1 cellular context compared by ENCODE assay signal in genomic region chr1:154324669-154325582, GRCh38.
TF ChIP-seq lines count a peak whose summit lies in the region.

TSS of gene ATP8B2 (plus strand) at chr1:154325525. CDS start at chr1:154328142, 2,617 bp downstream.

TF ChIP-seq in K562, 482 proteins besides CTCF, POLR2A, EP300 and RAD21 (continued from another document and continues in another):
- peak; percentile 93 for TF ChIP-seq VEZF1 (CRISPR knock-in tag; IDR thresholded peaks at IDR 0.05)
- peak; percentile 34; the same call in 1 of the 2 replicates for TF ChIP-seq BHLHE40 (IDR thresholded peaks at IDR 0.05; ENCODE audit: low read length)
- no peak for TF ChIP-seq CGGBP1 (CRISPR knock-in tag; IDR thresholded peaks at IDR 0.05)
- no peak for TF ChIP-seq GMEB1 (CRISPR knock-in tag; IDR thresholded peaks at IDR 0.05)
- no peak for TF ChIP-seq ATF2 (CRISPR knock-in tag; IDR thresholded peaks at IDR 0.05)
- 0 out of 2 replicates have a peak, but pooled peaks have one; percentile 19 for TF ChIP-seq SMARCA4 (IDR thresholded peaks at IDR 0.05)
- no peak for TF ChIP-seq THRAP3 (IDR thresholded peaks at IDR 0.05; ENCODE audit: borderline replicate concordance)
- no peak for TF ChIP-seq ZNF785 (CRISPR knock-in tag; IDR thresholded peaks at IDR 0.05)
- TF ChIP-seq THAP7 (CRISPR knock-in tag; IDR thresholded peaks at IDR 0.05), result no peak
- TF ChIP-seq ZNF263 (CRISPR knock-in tag; IDR thresholded peaks at IDR 0.05; ENCODE audit: borderline replicate concordance), result 0 out of 2 replicates have a peak, but pooled peaks have one; percentile 49
- no peak for TF ChIP-seq SMARCA5 (IDR thresholded peaks at IDR 0.05)
- no peak for TF ChIP-seq PPARD (CRISPR knock-in tag; IDR thresholded peaks at IDR 0.05)
- TF ChIP-seq POLR2AphosphoS5 (IDR thresholded peaks at IDR 0.05; ENCODE audit: control insufficient read depth, insufficient read depth, low read depth, low read length), result no peak
- TF ChIP-seq TRIM25 (IDR thresholded peaks at IDR 0.05; ENCODE audit: borderline replicate concordance), result no peak
- TF ChIP-seq NELFE (IDR thresholded peaks at IDR 0.05; ENCODE audit: insufficient read depth, insufficient read length), result no peak
- TF ChIP-seq RUNX1 (IDR thresholded peaks at IDR 0.05; ENCODE audit: low read depth), result no peak
- TF ChIP-seq FOXK1 (CRISPR knock-in tag; IDR thresholded peaks at IDR 0.05; ENCODE audit: borderline replicate concordance), result no peak
- TF ChIP-seq CXXC5 (CRISPR knock-in tag; IDR thresholded peaks at IDR 0.05), result peak; percentile 32; the same call in 1 of the 2 replicates
- TF ChIP-seq CHD1 (IDR thresholded peaks at IDR 0.05; ENCODE audit: low read length), result peak; percentile 63
- TF ChIP-seq FOXM1 (IDR thresholded peaks at IDR 0.05; ENCODE audit: low read depth), result no peak
- no peak for TF ChIP-seq FOXM1 (CRISPR knock-in tag; IDR thresholded peaks at IDR 0.05; ENCODE audit: low read depth)
- TF ChIP-seq ZNF644 (tag; IDR thresholded peaks at IDR 0.05; ENCODE audit: low read depth), result no peak
- TF ChIP-seq MTA1 (IDR thresholded peaks at IDR 0.05; ENCODE audit: borderline replicate concordance), result peak; percentile 61; the same call in 1 of the 2 replicates
- no peak for TF ChIP-seq ZBTB8A (IDR thresholded peaks at IDR 0.05; ENCODE audit: partially characterized antibody)
- TF ChIP-seq CREB5 (CRISPR knock-in tag; IDR thresholded peaks at IDR 0.05), result no peak
- TF ChIP-seq HDAC2 (IDR thresholded peaks at IDR 0.05), result 0 out of 2 replicates have a peak, but pooled peaks have one; percentile 65
- no peak for TF ChIP-seq SNAPC5 (CRISPR knock-in tag; IDR thresholded peaks at IDR 0.05)
- TF ChIP-seq MNT (conservative IDR thresholded peaks at IDR 0.05), result peak in 1 of 2 experiments; percentile 54; a peak in 1 of 4 replicates
- TF ChIP-seq KDM1A (IDR thresholded peaks at IDR 0.05), result peak in 1 of 2 experiments; percentile 56; a peak in 1 of 4 replicates
- TF ChIP-seq GABPA (tag; conservative IDR thresholded peaks at IDR 0.05; ENCODE audit: low read depth), result peak; percentile 92
- TF ChIP-seq TEAD2 (tag; IDR thresholded peaks at IDR 0.05), result peak; percentile 47; the same call in 1 of the 2 replicates
- TF ChIP-seq ESRRA (IDR thresholded peaks at IDR 0.05; ENCODE audit: borderline replicate concordance, low read depth), result peak; percentile 56; the same call in 1 of the 2 replicates
- peak; percentile 18; the same call in 1 of the 2 replicates for TF ChIP-seq BCOR (IDR thresholded peaks at IDR 0.05)
- no peak for TF ChIP-seq CEBPB (tag; IDR thresholded peaks at IDR 0.05)
- TF ChIP-seq CBFA2T2 (conservative IDR thresholded peaks at IDR 0.05), result no peak
- no peak for TF ChIP-seq DACH1 (IDR thresholded peaks at IDR 0.05; ENCODE audit: partially characterized antibody)
- TF ChIP-seq GATAD2A (IDR thresholded peaks at IDR 0.05), result peak; percentile 88
- 0 out of 2 replicates have a peak, but pooled peaks have one; percentile 13 for TF ChIP-seq ZNF740 (CRISPR knock-in tag; IDR thresholded peaks at IDR 0.05)
- TF ChIP-seq ZNF740 (tag; IDR thresholded peaks at IDR 0.05), result peak in 1 of 2 experiments; percentile 29; a peak in 1 of 4 replicates
- peak; percentile 41; the same call in 1 of the 2 replicates for TF ChIP-seq CREM (IDR thresholded peaks at IDR 0.05; ENCODE audit: low read depth)
- TF ChIP-seq CREB3 (tag; conservative IDR thresholded peaks at IDR 0.05; ENCODE audit: low read depth), result no peak
- TF ChIP-seq ZNF57 (CRISPR knock-in tag; IDR thresholded peaks at IDR 0.05), result no peak
- TF ChIP-seq ELF1 (tag; IDR thresholded peaks at IDR 0.05), result no peak
- TF ChIP-seq ZNF133 (CRISPR knock-in tag; IDR thresholded peaks at IDR 0.05), result no peak
- TF ChIP-seq RREB1 (CRISPR knock-in tag; IDR thresholded peaks at IDR 0.05), result no peak; the same call in 1 of the 2 replicates
